Comparison of ENCODE assay signal across 8 cellular contexts in the genomic region with DNA sequence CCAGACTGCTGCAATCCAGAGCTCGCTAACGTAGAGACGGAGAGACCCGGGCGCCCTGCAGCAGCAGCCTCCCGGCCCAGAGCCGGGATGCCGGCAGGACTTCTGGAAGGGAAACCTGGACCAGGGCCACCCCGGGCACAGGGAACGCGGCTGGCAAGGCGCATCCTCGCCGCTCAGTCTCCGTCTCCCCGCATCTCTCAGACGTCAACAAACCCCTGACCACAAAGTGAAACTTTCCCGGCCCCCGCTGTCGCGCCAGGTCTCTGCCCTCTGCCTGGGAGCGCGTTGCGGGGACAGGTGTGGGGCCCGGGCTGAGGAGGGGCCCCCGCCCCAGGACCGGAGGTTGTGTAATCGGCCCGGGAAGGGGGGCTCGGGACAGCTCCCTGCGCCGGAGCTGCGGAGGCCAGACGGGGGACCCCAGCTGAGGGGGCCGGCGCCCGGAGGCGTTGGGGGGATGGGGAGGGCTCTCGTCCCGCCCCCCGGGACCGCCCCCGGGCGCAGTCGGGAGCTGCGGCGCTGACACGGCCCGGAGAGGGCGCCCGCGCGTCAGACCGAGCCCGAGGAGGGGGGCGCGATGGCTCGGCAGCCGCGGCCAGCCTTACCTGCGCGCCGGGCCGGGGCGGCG.
A peak's percentile ranks its signal among the peaks of the same experiment; 100 is the strongest.
DNase-seq lines count a peak whose midpoint lies in the region; ATAC-seq and TF ChIP-seq lines count a peak whose summit lies in the region.

No MANE protein-coding gene starts in this region.

- ATAC-seq in DND-41 (ENCODE audit: insufficient read depth, low read depth) (peak; percentile 67), GM19397 (IDR thresholded peaks at IDR 0.05; ENCODE audit: unreplicated experiment) (peak; percentile 76), HG03442 (IDR thresholded peaks at IDR 0.05; ENCODE audit: unreplicated experiment) (peak; percentile 64)

- DNase-seq in DND-41: peak; percentile 73
- DNase-seq in NCI-H748 treated with DMSO at 0.1 percent for 48 hours (lab: John Stamatoyannopoulos, UW): peak; percentile 99
- DNase-seq in adipocyte (ENCODE audit: low read depth): peak; percentile 81
- DNase-seq in right atrium auricular region (ENCODE audit: low spot score): peak; percentile 62
- DNase-seq in progenitor cell of endocrine pancreas (ENCODE audit: low spot score, unreplicated experiment): no peak
- no peak for DNase-seq in kidney glomerular epithelial cell (lab: John Stamatoyannopoulos, UW)

- peak overlapping the region; percentile 69 for H2AFZ ChIP-seq in DND-41 (ENCODE audit: low read depth, low read length)

- no peaks in the 10 kb centered on the region for H3K9me3 ChIP-seq in DND-41 (ENCODE audit: insufficient read depth, low read length, severe bottlenecking)
- H3K9me3 ChIP-seq in adipocyte (ENCODE audit: control insufficient read depth, low read length): no peaks in the 10 kb centered on the region
- H3K9me3 ChIP-seq in right atrium auricular region: no peaks in the 10 kb centered on the region

- H3K27ac ChIP-seq in DND-41 (ENCODE audit: low read length) (peak overlapping the region; percentile 53), right atrium auricular region (peak overlapping the region; percentile 70 to 84)

- H3K4me1 ChIP-seq in DND-41 (ENCODE audit: insufficient read depth, low read length): peaks cover 47% of the 10 kb centered on the region
- peaks cover 25% of the 10 kb centered on the region for H3K4me1 ChIP-seq in adipocyte (ENCODE audit: control insufficient read depth, insufficient read depth, low read length)
- H3K4me1 ChIP-seq in right atrium auricular region: peaks cover 0 to 13% of the 10 kb centered on the region in 2 donors

- peaks cover 57% of the 10 kb centered on the region for H3K79me2 ChIP-seq in DND-41 (ENCODE audit: insufficient read depth, low read length)

- peak overlapping the region; percentile 94 for H3K4me2 ChIP-seq in DND-41 (ENCODE audit: insufficient read depth, low read length)

- H3K36me3 ChIP-seq in DND-41 (ENCODE audit: insufficient read depth, low read length) (no peaks in the 10 kb centered on the region; the same call in 1 of the 2 replicates), adipocyte (ENCODE audit: control insufficient read depth, insufficient read depth, low read length, severe bottlenecking) (no peaks in the 10 kb centered on the region), right atrium auricular region (no peaks in the 10 kb centered on the region)

- peaks cover 9% of the 10 kb centered on the region for H3K4me1 Mint-ChIP-seq in progenitor cell of endocrine pancreas (ENCODE audit: low read depth)

- H3K9ac ChIP-seq in DND-41 (ENCODE audit: low read depth, low read length) (peak overlapping the region; percentile 67), adipocyte (ENCODE audit: low read length) (peak overlapping the region; percentile 76)

- H3K27ac Mint-ChIP-seq in progenitor cell of endocrine pancreas: no peak overlapping the region

- no peaks in the 10 kb centered on the region for H3K36me3 Mint-ChIP-seq in progenitor cell of endocrine pancreas (ENCODE audit: insufficient read depth)

- H3K4me3 ChIP-seq in DND-41 (ENCODE audit: low read depth in 1 of 2, low read length in 2 of 2): peak overlapping the region; percentile 66 to 84
- H3K4me3 ChIP-seq in adipocyte (ENCODE audit: low read length): peak overlapping the region; percentile 90
- H3K4me3 ChIP-seq in right atrium auricular region: peak overlapping the region; percentile 59 to 89

- no peaks in the 10 kb centered on the region for H3K9me3 Mint-ChIP-seq in progenitor cell of endocrine pancreas (ENCODE audit: low read depth)

- H4K20me1 ChIP-seq in DND-41 (ENCODE audit: insufficient read depth, low read length): peaks cover 19% of the 10 kb centered on the region

- no peaks in the 10 kb centered on the region for H3K27me3 ChIP-seq in DND-41 (ENCODE audit: insufficient read depth, low read length, poor library complexity)
- no peaks in the 10 kb centered on the region for H3K27me3 ChIP-seq in adipocyte (replicated peaks; ENCODE audit: control insufficient read depth, insufficient read depth, low read length)
- no peaks in the 10 kb centered on the region for H3K27me3 ChIP-seq in right atrium auricular region

- H3K4me3 Mint-ChIP-seq in progenitor cell of endocrine pancreas (ENCODE audit: low read depth): peak overlapping the region; percentile 82

- TF ChIP-seq CTCF in DND-41 (IDR thresholded peaks at IDR 0.05; ENCODE audit: borderline replicate concordance, extremely low read depth, low read length, poor library complexity, severe bottlenecking) (peak; percentile 63), right atrium auricular region (IDR thresholded peaks at IDR 0.05) (peak; percentile 32 to 50), progenitor cell of endocrine pancreas (IDR thresholded peaks at IDR 0.05; ENCODE audit: unreplicated experiment) (peak; percentile 54)

- H3K27me3 Mint-ChIP-seq in progenitor cell of endocrine pancreas: peaks cover 36% of the 10 kb centered on the region

Comparison
In these comparisons a context has a peak if more than half of its experiments do, and no peak if none do; other contexts are left out.
1. DNase-seq: peak in DND-41 (single experiment), NCI-H748 treated with DMSO at 0.1 percent for 48 hours (single experiment), adipocyte (single experiment) and right atrium auricular region (single experiment); none in progenitor cell of endocrine pancreas (single experiment) and kidney glomerular epithelial cell (single experiment).
2. Peak in every context shown above with its lines, with median percentiles within 50 percentile points of each other: ATAC-seq, H3K4me3 ChIP-seq and CTCF ChIP-seq.